Comparison of ENCODE assay signal across 8 cellular contexts in genomic region chr4:931194-931959, GRCh38. TPM values are rescaled to one million over a fixed set of nuclear protein-coding genes. Genes with fewer than 3 reads are reported as not detected.
DNase-seq lines count a peak whose midpoint lies in the region; ATAC-seq lines count a peak whose summit lies in the region.

No MANE protein-coding gene starts in this region.

- H3K36me3 Mint-ChIP-seq in activated T-helper 17 cell treated with anti-CD3 and anti-CD28 coated beads, Interleukin-2, amount 50 U/mL, for 72 hours (ENCODE audit: low read depth): peaks cover 25% of the 10 kb centered on the region

- peak; percentile 2 for ATAC-seq in HG03520 (IDR thresholded peaks at IDR 0.05; ENCODE audit: unreplicated experiment)
- ATAC-seq in activated T-helper 17 cell treated with anti-CD3 and anti-CD28 coated beads, Interleukin-2, amount 50 U/mL, for 72 hours (replicated peaks): no peak

- intact Hi-C loops in cardiac septum (cut with DNase I): loop anchor here (5.0 to 10.0 kb wide), 3 partner anchors 41 to 363 kb away; partner anchors contain the start of gene DGKQ

- no peaks in the 10 kb centered on the region for H3K27me3 Mint-ChIP-seq in activated T-helper 17 cell treated with anti-CD3 and anti-CD28 coated beads, Interleukin-2, amount 50 U/mL, for 72 hours

- H3K36me3 ChIP-seq in rectal smooth muscle tissue (ENCODE audit: control insufficient read depth, insufficient read depth, low read length): no peaks in the 10 kb centered on the region

- DNase-seq in NCI-H146 (lab: John Stamatoyannopoulos, UW) (peak; percentile 36), NCI-H146 treated with DMSO at 0.1 percent for 48 hours (lab: John Stamatoyannopoulos, UW; ENCODE audit: unreplicated experiment) (no peak), cardiac septum (ENCODE audit: low spot score) (peak; percentile 66), hippocampal formation (lab: John Stamatoyannopoulos, UW) (no peak), NCI-H1048 (lab: John Stamatoyannopoulos, UW) (no peak)

- H3K4me1 ChIP-seq in rectal smooth muscle tissue (ENCODE audit: control insufficient read depth, insufficient read depth, low read length): peaks cover 8% of the 10 kb centered on the region

- peak overlapping the region; percentile 76 for H3K27ac ChIP-seq in rectal smooth muscle tissue (ENCODE audit: low read depth, low read length)

- H3K4me1 Mint-ChIP-seq in activated T-helper 17 cell treated with anti-CD3 and anti-CD28 coated beads, Interleukin-2, amount 50 U/mL, for 72 hours: peaks cover 20% of the 10 kb centered on the region

- peak overlapping the region; percentile 89 for H3K27ac Mint-ChIP-seq in activated T-helper 17 cell treated with anti-CD3 and anti-CD28 coated beads, Interleukin-2, amount 50 U/mL, for 72 hours

- no peaks in the 10 kb centered on the region for H3K9me3 Mint-ChIP-seq in activated T-helper 17 cell treated with anti-CD3 and anti-CD28 coated beads, Interleukin-2, amount 50 U/mL, for 72 hours

- H3K9ac ChIP-seq in rectal smooth muscle tissue (ENCODE audit: low read length): peak overlapping the region; percentile 72

- no peaks in the 10 kb centered on the region for H3K27me3 ChIP-seq in rectal smooth muscle tissue (ENCODE audit: control insufficient read depth, insufficient read depth, low read length)

- peak overlapping the region; percentile 73 for H3K4me3 ChIP-seq in rectal smooth muscle tissue (ENCODE audit: low read length)

- H3K4me3 Mint-ChIP-seq in activated T-helper 17 cell treated with anti-CD3 and anti-CD28 coated beads, Interleukin-2, amount 50 U/mL, for 72 hours: peak overlapping the region; percentile 94

RNA-seq across cellular contexts. Expression of gene GAK, which starts 0.7 kb away (rescaled TPM):
- total RNA-seq in activated T-helper 17 cell treated with anti-CD3 and anti-CD28 coated beads, Interleukin-2, amount 50 U/mL, for 72 hours: 100 to 1,000 TPM; 108 to 129 TPM
- total RNA-seq in cardiac septum: 36.1 TPM

RNA-seq across cellular contexts. Expression of gene TMEM175, which starts 0.9 kb away (rescaled TPM):
- total RNA-seq in activated T-helper 17 cell treated with anti-CD3 and anti-CD28 coated beads, Interleukin-2, amount 50 U/mL, for 72 hours: 1 to 10 TPM; 6.5 to 10.0 TPM
- 22.7 TPM for total RNA-seq in cardiac septum

RNA-seq across cellular contexts. Expression of gene DGKQ, which starts 42.0 kb away (rescaled TPM):
- 1 to 10 TPM; 4.8 to 9.0 TPM for total RNA-seq in activated T-helper 17 cell treated with anti-CD3 and anti-CD28 coated beads, Interleukin-2, amount 50 U/mL, for 72 hours
- 5.2 TPM for total RNA-seq in cardiac septum

RNA-seq across cellular contexts. Expression of gene IDUA, which starts 55.5 kb away (rescaled TPM):
- total RNA-seq in activated T-helper 17 cell treated with anti-CD3 and anti-CD28 coated beads, Interleukin-2, amount 50 U/mL, for 72 hours: 10 to 100 TPM; 14.9 to 16.4 TPM
- total RNA-seq in cardiac septum: 12.9 TPM

Comparison
In these comparisons a context has a peak if more than half of its experiments do, and no peak if none do; other contexts are left out.
1. DNase-seq: peak in NCI-H146 (single experiment) and cardiac septum (single experiment); none in NCI-H146 treated with DMSO at 0.1 percent for 48 hours (single experiment), hippocampal formation (0 of 2) and NCI-H1048 (single experiment).